7 cellular contexts compared by ENCODE assay signal in genomic region chr17:48011405-48012150, GRCh38. TPM values are rescaled to one million over a fixed set of nuclear protein-coding genes. Genes with fewer than 3 reads are reported as not detected.
A peak's percentile ranks its signal among the peaks of the same experiment; 100 is the strongest.
DNase-seq lines count a peak whose midpoint lies in the region; ATAC-seq and TF ChIP-seq lines count a peak whose summit lies in the region.

No MANE protein-coding gene starts in this region.

- no peaks in the 10 kb centered on the region for H3K27me3 ChIP-seq in mesendoderm (ENCODE audit: insufficient read depth, low read length, poor library complexity)
- H3K27me3 ChIP-seq in tibial artery = peaks cover 0 to 77% of the 10 kb centered on the region in 2 donors

- TF ChIP-seq CTCF in GM12872 (IDR thresholded peaks at IDR 0.05; ENCODE audit: insufficient read depth, low read depth, low read length) = peak; percentile 78
- TF ChIP-seq CTCF in choroid plexus epithelial cell (conservative IDR thresholded peaks at IDR 0.05; ENCODE audit: low read depth, low read length) = peak; percentile 74
- TF ChIP-seq CTCF in tibial artery (IDR thresholded peaks at IDR 0.05) = no peak

- H3K79me2 ChIP-seq in mesendoderm (ENCODE audit: control insufficient read depth, insufficient read depth, low read length) = no peaks in the 10 kb centered on the region

- no peak overlapping the region for H2BK120ac ChIP-seq in mesendoderm (ENCODE audit: low read depth, low read length)

- H4K8ac ChIP-seq in mesendoderm (ENCODE audit: low read depth, low read length) = no peak overlapping the region

- H3K56ac ChIP-seq in mesendoderm (ENCODE audit: low read length) = peak overlapping the region; percentile 89

- no CpG with 5 or more reads among the region's 23 CpGs for whole genome bisulfite sequencing in mesendoderm (ENCODE audit: extremely low coverage, insufficient coverage, low lambda C conversion rate)

- peak overlapping the region; percentile 40 for H3K4me2 ChIP-seq in mesendoderm (ENCODE audit: low read length)

- intact Hi-C loops in tibial artery (cut with DNase I; ENCODE audit: low total_unique reads) = no loop called here

- H3K4me3 ChIP-seq in choroid plexus epithelial cell (ENCODE audit: low read depth, low read length) (peak overlapping the region; percentile 47), mesendoderm (ENCODE audit: low read length) (peak overlapping the region; percentile 57), tibial artery (peak overlapping the region; percentile 5 to 41)

- H2AK5ac ChIP-seq in mesendoderm (ENCODE audit: low read length) = no peak overlapping the region

- H4K5ac ChIP-seq in mesendoderm (ENCODE audit: low read length) = no peak overlapping the region

- peak overlapping the region; percentile 7 for H3K18ac ChIP-seq in mesendoderm (ENCODE audit: low read length)

- no peak for ATAC-seq in HG03571 (IDR thresholded peaks at IDR 0.05; ENCODE audit: unreplicated experiment)

- H3K4me1 ChIP-seq in mesendoderm (ENCODE audit: control insufficient read depth, low read depth, low read length) (no peaks in the 10 kb centered on the region), tibial artery (peaks cover 0 to 15% (median 11%) of the 10 kb centered on the region in 4 donors)

- H3K36me3 ChIP-seq in mesendoderm (ENCODE audit: control insufficient read depth, insufficient read depth, low read length) = no peaks in the 10 kb centered on the region
- H3K36me3 ChIP-seq in tibial artery = no peaks in the 10 kb centered on the region

- DNase-seq in NCI-H1417 (lab: John Stamatoyannopoulos, UW) (peak; percentile 50 to 88 (median 82)), T-helper 9 cell (peak; percentile 15), choroid plexus epithelial cell (ENCODE audit: low read depth) (peak; percentile 55), mesendoderm (peak; percentile 77), tibial artery (no peak)

- H3K79me1 ChIP-seq in mesendoderm (ENCODE audit: low read length) = no peaks in the 10 kb centered on the region

- no peak overlapping the region for H3K4ac ChIP-seq in mesendoderm (ENCODE audit: low read depth, low read length)

- H3K27ac ChIP-seq in mesendoderm (ENCODE audit: low read depth, low read length) (no peak overlapping the region), tibial artery (no peak overlapping the region)

- H3K9ac ChIP-seq in mesendoderm (ENCODE audit: low read length) = peak overlapping the region; percentile 46

- no peaks in the 10 kb centered on the region for H3K9me3 ChIP-seq in tibial artery

- H3K23ac ChIP-seq in mesendoderm (ENCODE audit: low read length) = peak overlapping the region; percentile 29

- H2BK5ac ChIP-seq in mesendoderm (ENCODE audit: low read length) = no peak overlapping the region

- no peak overlapping the region for H2BK15ac ChIP-seq in mesendoderm (replicated peaks; ENCODE audit: low read depth)

RNA-seq across cellular contexts. Expression of gene COPZ2, which starts 26.0 kb away (rescaled TPM):
- polyA plus RNA-seq in mesendoderm (2013, experiment 1 of 2) = 0.07 TPM
- polyA plus RNA-seq in mesendoderm (2013, experiment 2 of 2) = 0.08 TPM

RNA-seq across cellular contexts. Expression of gene NFE2L1, which starts 36.6 kb away (rescaled TPM):
- polyA plus RNA-seq in mesendoderm (2013, experiment 1 of 2) = 110 TPM
- 112 TPM for polyA plus RNA-seq in mesendoderm (2013, experiment 2 of 2)

RNA-seq across cellular contexts. Expression of gene CDK5RAP3, which starts 40.7 kb away (rescaled TPM):
- polyA plus RNA-seq in mesendoderm (2013, experiment 1 of 2) = 56.8 TPM
- 57.6 TPM for polyA plus RNA-seq in mesendoderm (2013, experiment 2 of 2)

RNA-seq across cellular contexts. Expression of gene PRR15L, which starts 53.9 kb away (rescaled TPM):
- polyA plus RNA-seq in mesendoderm (2013, experiment 1 of 2) = 0.03 TPM
- polyA plus RNA-seq in mesendoderm (2013, experiment 2 of 2) = 0.03 TPM

Comparison
In these comparisons a context has a peak if more than half of its experiments do, and no peak if none do; other contexts are left out.
1. CTCF ChIP-seq: peak in GM12872 (single experiment) and choroid plexus epithelial cell (single experiment); none in tibial artery (0 of 2).
2. DNase-seq: peak in NCI-H1417 (3 of 3), T-helper 9 cell (single experiment), choroid plexus epithelial cell (single experiment) and mesendoderm (single experiment); none in tibial artery (0 of 2).
3. Peak in every context shown above with its lines, with median percentiles within 50 percentile points of each other: H3K4me3 ChIP-seq.